9 cellular contexts compared by ENCODE assay signal in genomic region chr10:5466451-5466996, GRCh38. TPM values are rescaled to one million over a fixed set of nuclear protein-coding genes. Genes with fewer than 3 reads are reported as not detected.
DNase-seq lines count a peak whose midpoint lies in the region; ATAC-seq and TF ChIP-seq lines count a peak whose summit lies in the region.
"Had no signal": no experiment of that assay in that cellular context is flagged by ENCODE, and none has a peak within 500 bp of the region (broad histone marks: within the 10 kb centered on the region; RNA-seq: fewer than 3 reads in every experiment).

No MANE protein-coding gene starts in this region.

- no peak for TF ChIP-seq POLR2A in gastroesophageal sphincter (IDR thresholded peaks at IDR 0.05)

- H3K4me1 Mint-ChIP-seq in chondrocyte (ENCODE audit: low read depth) = peaks cover 30% of the 10 kb centered on the region

- no peaks in the 10 kb centered on the region for H3K27me3 ChIP-seq in gastroesophageal sphincter

- DNase-seq in GM03348 (ENCODE audit: low spot score) (peak; percentile 31), NCI-H510A treated with DMSO at 0.1 percent for 48 hours (lab: John Stamatoyannopoulos, UW) (peak; percentile 64), renal cortical epithelial cell (ENCODE audit: low read depth) (peak; percentile 74), retina (no peak), coronary artery (ENCODE audit: low spot score) (no peak), chondrocyte (ENCODE audit: low spot score) (no peak)
- no peak for DNase-seq in activated CD4-positive, CD25-positive, alpha-beta regulatory T cell (lab: John Stamatoyannopoulos, UW)
- DNase-seq: stimulated activated CD4-positive, alpha-beta T cell treated with anti-CD3 and anti-CD28 coated beads, Interleukin-12 subunit alpha, Interleukin-12 subunit beta, amount 100 ng/mL, for 4 hours had no signal

- H3K4me3 ChIP-seq in gastroesophageal sphincter (no peak overlapping the region), coronary artery (no peak overlapping the region)

- H3K4me3 Mint-ChIP-seq in chondrocyte (ENCODE audit: unreplicated experiment) = no peak overlapping the region

- H3K9me3 Mint-ChIP-seq in chondrocyte (ENCODE audit: low read depth) = peaks cover 2% of the 10 kb centered on the region

- H3K9me3 ChIP-seq in gastroesophageal sphincter = peaks cover 0 to 11% (median 0%) of the 10 kb centered on the region in 3 donors

- ATAC-seq in gastroesophageal sphincter = peak; percentile 55

- H3K27ac ChIP-seq in gastroesophageal sphincter (peak overlapping the region in 3 of 4 donors; percentile 53 to 76 (median 75)), coronary artery (no peak overlapping the region)

- peaks cover 0 to 40% (median 9%) of the 10 kb centered on the region in 3 donors for H3K4me1 ChIP-seq in gastroesophageal sphincter

- TF ChIP-seq CTCF in gastroesophageal sphincter (IDR thresholded peaks at IDR 0.05) (no peak), coronary artery (IDR thresholded peaks at IDR 0.05) (no peak), chondrocyte (IDR thresholded peaks at IDR 0.05) (no peak)

- no peak for TF ChIP-seq EP300 in gastroesophageal sphincter (IDR thresholded peaks at IDR 0.05)

- no peak overlapping the region for H3K27ac Mint-ChIP-seq in chondrocyte (ENCODE audit: unreplicated experiment)

- WGBS in gastroesophageal sphincter (ENCODE audit: low coverage in 1 of 2), 2 donors = 20 to 40% methylated on average over 1 to 6 of the region's 11 CpGs

- H3K36me3 Mint-ChIP-seq in chondrocyte (ENCODE audit: low read depth) = no peaks in the 10 kb centered on the region

- no peaks in the 10 kb centered on the region for H3K27me3 Mint-ChIP-seq in chondrocyte (ENCODE audit: low read depth)

- H3K36me3 ChIP-seq in gastroesophageal sphincter = no peaks in the 10 kb centered on the region

RNA-seq across cellular contexts. Expression of gene CALML5, which starts 32.8 kb away (rescaled TPM):
- total RNA-seq in gastroesophageal sphincter (not detected), renal cortical epithelial cell (not detected in 2 replicates), chondrocyte (not detected in 3 replicates)

RNA-seq across cellular contexts. Expression of gene NET1, which starts 54.2 kb away (rescaled TPM):
- 100 to 1,000 TPM; 288 to 401 (median 343) TPM for total RNA-seq in gastroesophageal sphincter
- 39.6 and 109 TPM in 2 replicates for total RNA-seq in renal cortical epithelial cell
- total RNA-seq in chondrocyte = 23.2 to 47.5 TPM (median 42.3 TPM) in 3 replicates

RNA-seq across cellular contexts. Expression of gene CALML3, which starts 58.2 kb away (rescaled TPM):
- total RNA-seq in gastroesophageal sphincter (10 to 100 TPM in 1 of 4 donors, 1 to 10 TPM in 1, under 1 TPM in 1, not detected in 1; 0.13 to 19.4 (median 1.9) TPM), renal cortical epithelial cell (not detected in 2 replicates), chondrocyte (not detected in 3 replicates)

Comparison
In these comparisons a context has a peak if more than half of its experiments do, and no peak if none do; other contexts are left out.
1. DNase-seq: peak in GM03348 (single experiment), NCI-H510A treated with DMSO at 0.1 percent for 48 hours (single experiment) and renal cortical epithelial cell (single experiment); none in retina (single experiment), activated CD4-positive, CD25-positive, alpha-beta regulatory T cell (0 of 4), coronary artery (single experiment) and chondrocyte (single experiment).
2. H3K27ac ChIP-seq: peak in gastroesophageal sphincter (3 of 4); none in coronary artery (0 of 2).